In the genomic region with DNA sequence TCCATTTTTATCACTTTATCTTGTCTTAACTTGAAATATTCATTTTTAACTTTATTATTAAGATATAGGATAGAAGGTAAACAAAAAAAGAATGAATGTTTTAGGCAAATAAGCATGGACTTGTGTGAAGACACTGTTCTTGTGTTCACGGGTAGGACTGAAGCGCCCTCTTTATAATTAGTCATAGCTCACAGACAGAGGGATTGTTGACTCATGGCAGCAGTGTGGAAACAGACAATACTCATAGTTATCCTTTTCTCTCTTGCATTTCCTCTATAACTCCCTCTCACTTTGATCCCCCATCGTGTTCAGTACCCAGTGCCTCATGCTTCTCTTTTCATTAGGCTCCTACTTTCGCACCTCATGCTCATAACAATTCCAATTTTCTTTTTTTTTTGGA, we compare ENCODE assay signal across 13 cellular contexts.
DNase-seq lines count a peak whose midpoint lies in the region; ATAC-seq, FAIRE-seq and TF ChIP-seq lines count a peak whose summit lies in the region.
"Had no signal": no experiment of that assay in that cellular context is flagged by ENCODE, and none has a peak within 500 bp of the region (broad histone marks: within the 10 kb centered on the region; RNA-seq: fewer than 3 reads in every experiment).

No MANE protein-coding gene starts in this region.

- no peaks in the 10 kb centered on the region for H3K36me3 ChIP-seq in adipocyte (ENCODE audit: control insufficient read depth, insufficient read depth, low read length, severe bottlenecking)

- H3K4me3 ChIP-seq in adipocyte (ENCODE audit: low read length) = no peak overlapping the region

- ATAC-seq in HG03460 (IDR thresholded peaks at IDR 0.05; ENCODE audit: unreplicated experiment) = no peak
- ATAC-seq: T-cell had no signal

- no peaks in the 10 kb centered on the region for H3K9me3 ChIP-seq in adipocyte (ENCODE audit: control insufficient read depth, low read length)

- no peaks in the 10 kb centered on the region for H3K27me3 ChIP-seq in adipocyte (replicated peaks; ENCODE audit: control insufficient read depth, insufficient read depth, low read length)

- DNase-seq in COLO668 (lab: John Stamatoyannopoulos, UW; ENCODE audit: unreplicated experiment) = peak; percentile 19
- DNase-seq in M059J (ENCODE audit: low read depth) = peak; percentile 68
- peak; percentile 66 for DNase-seq in adipocyte (ENCODE audit: low read depth)
- peak; percentile 16 to 90 for DNase-seq in hippocampal formation (lab: John Stamatoyannopoulos, UW)
- no peak for DNase-seq in GM12892 (ENCODE audit: insufficient read length)
- no peak for DNase-seq in AML-193 (lab: John Stamatoyannopoulos, UW)
- no peak for DNase-seq in posterior vena cava (ENCODE audit: low spot score)
- DNase-seq: central memory CD4-positive, alpha-beta T cell; NCI-H146; nephron progenitor cell; T-cell had no signal

- TF ChIP-seq POLR2A in GM12892 (IDR thresholded peaks at IDR 0.05; ENCODE audit: low read depth, low read length) = no peak

- intact Hi-C loops in posterior vena cava (cut with DNase I) = no loop called here

- FAIRE-seq in GM12892 (lab: Jason Lieb, UNC) = no peak
- FAIRE-seq: G401.6 had no signal

- no peak overlapping the region for H3K9ac ChIP-seq in adipocyte (ENCODE audit: low read length)

- no peaks in the 10 kb centered on the region for H3K4me1 ChIP-seq in adipocyte (ENCODE audit: control insufficient read depth, insufficient read depth, low read length)

Comparison
In these comparisons a context has a peak if more than half of its experiments do, and no peak if none do; other contexts are left out.
1. DNase-seq: peak in COLO668 (single experiment), M059J (single experiment), adipocyte (single experiment) and hippocampal formation (2 of 2); none in GM12892 (single experiment), AML-193 (0 of 2) and posterior vena cava (single experiment).